2 cellular contexts compared by ENCODE assay signal in the genomic region with DNA sequence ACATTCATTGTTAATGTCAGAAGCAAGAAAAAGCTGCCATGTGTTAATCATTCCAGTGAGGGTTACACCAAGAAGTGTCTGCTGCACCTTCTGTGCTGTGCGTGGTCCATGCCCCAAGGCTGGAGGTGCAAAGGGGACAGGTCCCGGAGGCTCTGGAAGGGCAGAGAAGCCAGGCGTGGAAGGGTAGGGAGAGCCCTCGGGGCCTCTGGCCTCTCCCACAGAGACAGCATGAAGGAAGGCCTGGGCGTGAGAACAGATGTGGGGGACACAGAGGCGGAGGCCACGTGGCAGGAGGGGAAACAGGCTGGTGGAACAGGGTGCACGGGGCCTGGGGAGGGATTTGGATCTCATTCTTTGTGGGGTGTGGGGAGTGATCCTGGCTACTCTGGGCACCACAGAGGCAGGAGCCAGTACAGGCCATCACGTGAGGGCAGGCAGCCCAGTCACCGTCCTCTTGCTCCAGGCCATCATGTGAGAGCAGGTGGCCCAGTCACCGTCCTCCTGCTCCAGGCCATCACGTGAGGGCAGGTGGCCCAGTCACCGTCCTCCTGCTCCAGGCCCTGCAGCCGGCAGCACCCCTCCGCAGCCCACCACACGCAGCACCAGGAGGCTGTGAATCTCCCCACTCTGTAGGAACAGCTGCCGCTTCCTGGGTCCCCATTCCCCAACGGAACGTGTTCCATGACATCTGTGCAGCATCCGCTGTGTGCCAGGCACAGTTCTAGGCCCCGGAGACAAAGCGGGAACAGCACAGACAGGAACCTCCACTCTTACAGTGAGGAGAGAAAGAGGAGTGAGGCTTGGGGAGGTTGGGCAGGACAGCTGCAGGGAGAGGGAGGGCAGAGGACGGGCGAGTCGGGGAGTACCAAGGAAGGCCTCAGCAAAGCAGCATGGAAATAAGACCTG.
TF ChIP-seq lines count a peak whose summit lies in the region.

No MANE protein-coding gene starts in this region.

TF ChIP-seq in K562, 482 proteins besides CTCF, POLR2A, EP300 and RAD21:
- TF ChIP-seq SNIP1 (IDR thresholded peaks at IDR 0.05; ENCODE audit: low read depth), result no peak
- TF ChIP-seq, protein P1, sequence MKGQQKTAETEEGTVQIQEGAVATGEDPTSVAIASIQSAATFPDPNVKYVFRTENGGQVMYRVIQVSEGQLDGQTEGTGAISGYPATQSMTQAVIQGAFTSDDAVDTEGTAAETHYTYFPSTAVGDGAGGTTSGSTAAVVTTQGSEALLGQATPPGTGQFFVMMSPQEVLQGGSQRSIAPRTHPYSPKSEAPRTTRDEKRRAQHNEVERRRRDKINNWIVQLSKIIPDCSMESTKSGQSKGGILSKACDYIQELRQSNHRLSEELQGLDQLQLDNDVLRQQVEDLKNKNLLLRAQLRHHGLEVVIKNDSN (CRISPR knock-in tag; IDR thresholded peaks at IDR 0.05), result peak; percentile 47

TF ChIP-seq in HepG2, 621 proteins besides CTCF, POLR2A, EP300 and RAD21:
- TF ChIP-seq, protein P2, sequence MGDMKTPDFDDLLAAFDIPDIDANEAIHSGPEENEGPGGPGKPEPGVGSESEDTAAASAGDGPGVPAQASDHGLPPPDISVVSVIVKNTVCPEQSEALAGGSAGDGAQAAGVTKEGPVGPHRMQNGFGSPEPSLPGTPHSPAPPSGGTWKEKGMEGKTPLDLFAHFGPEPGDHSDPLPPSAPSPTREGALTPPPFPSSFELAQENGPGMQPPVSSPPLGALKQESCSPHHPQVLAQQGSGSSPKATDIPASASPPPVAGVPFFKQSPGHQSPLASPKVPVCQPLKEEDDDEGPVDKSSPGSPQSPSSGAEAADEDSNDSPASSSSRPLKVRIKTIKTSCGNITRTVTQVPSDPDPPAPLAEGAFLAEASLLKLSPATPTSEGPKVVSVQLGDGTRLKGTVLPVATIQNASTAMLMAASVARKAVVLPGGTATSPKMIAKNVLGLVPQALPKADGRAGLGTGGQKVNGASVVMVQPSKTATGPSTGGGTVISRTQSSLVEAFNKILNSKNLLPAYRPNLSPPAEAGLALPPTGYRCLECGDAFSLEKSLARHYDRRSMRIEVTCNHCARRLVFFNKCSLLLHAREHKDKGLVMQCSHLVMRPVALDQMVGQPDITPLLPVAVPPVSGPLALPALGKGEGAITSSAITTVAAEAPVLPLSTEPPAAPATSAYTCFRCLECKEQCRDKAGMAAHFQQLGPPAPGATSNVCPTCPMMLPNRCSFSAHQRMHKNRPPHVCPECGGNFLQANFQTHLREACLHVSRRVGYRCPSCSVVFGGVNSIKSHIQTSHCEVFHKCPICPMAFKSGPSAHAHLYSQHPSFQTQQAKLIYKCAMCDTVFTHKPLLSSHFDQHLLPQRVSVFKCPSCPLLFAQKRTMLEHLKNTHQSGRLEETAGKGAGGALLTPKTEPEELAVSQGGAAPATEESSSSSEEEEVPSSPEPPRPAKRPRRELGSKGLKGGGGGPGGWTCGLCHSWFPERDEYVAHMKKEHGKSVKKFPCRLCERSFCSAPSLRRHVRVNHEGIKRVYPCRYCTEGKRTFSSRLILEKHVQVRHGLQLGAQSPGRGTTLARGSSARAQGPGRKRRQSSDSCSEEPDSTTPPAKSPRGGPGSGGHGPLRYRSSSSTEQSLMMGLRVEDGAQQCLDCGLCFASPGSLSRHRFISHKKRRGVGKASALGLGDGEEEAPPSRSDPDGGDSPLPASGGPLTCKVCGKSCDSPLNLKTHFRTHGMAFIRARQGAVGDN (CRISPR knock-in tag; IDR thresholded peaks at IDR 0.05), result 0 out of 2 replicates have a peak, but pooled peaks have one; percentile 4
- TF ChIP-seq, protein P3, sequence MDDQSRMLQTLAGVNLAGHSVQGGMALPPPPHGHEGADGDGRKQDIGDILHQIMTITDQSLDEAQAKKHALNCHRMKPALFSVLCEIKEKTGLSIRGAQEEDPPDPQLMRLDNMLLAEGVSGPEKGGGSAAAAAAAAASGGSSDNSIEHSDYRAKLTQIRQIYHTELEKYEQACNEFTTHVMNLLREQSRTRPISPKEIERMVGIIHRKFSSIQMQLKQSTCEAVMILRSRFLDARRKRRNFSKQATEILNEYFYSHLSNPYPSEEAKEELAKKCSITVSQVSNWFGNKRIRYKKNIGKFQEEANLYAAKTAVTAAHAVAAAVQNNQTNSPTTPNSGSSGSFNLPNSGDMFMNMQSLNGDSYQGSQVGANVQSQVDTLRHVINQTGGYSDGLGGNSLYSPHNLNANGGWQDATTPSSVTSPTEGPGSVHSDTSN (CRISPR knock-in tag; IDR thresholded peaks at IDR 0.05; ENCODE audit: borderline replicate concordance), result no peak
- TF ChIP-seq SMC3 (IDR thresholded peaks at IDR 0.05; ENCODE audit: low read length), result no peak
- no peak for TF ChIP-seq ZNF570 (CRISPR knock-in tag; IDR thresholded peaks at IDR 0.05; ENCODE audit: borderline replicate concordance)
